In genomic region chr4:13525606-13526281, GRCh38 we compare ENCODE assay signal across 17 cellular contexts. TPM values are rescaled to one million over a fixed set of nuclear protein-coding genes. Genes with fewer than 3 reads are reported as not detected.
DNase-seq lines count a peak whose midpoint lies in the region; ATAC-seq and TF ChIP-seq lines count a peak whose summit lies in the region.
"Had no signal": no experiment of that assay in that cellular context is flagged by ENCODE, and none has a peak within 500 bp of the region (broad histone marks: within the 10 kb centered on the region; RNA-seq: fewer than 3 reads in every experiment).

No MANE protein-coding gene starts in this region.

- H3K27ac Mint-ChIP-seq in endothelial cell (ENCODE audit: unreplicated experiment) = peak overlapping the region; percentile 31
- H3K27ac Mint-ChIP-seq: CD8-positive, alpha-beta T cell had no signal

- in situ Hi-C loops in GM13977 (cut with MboI; ENCODE audit: low pct_unique_long_range_greater_than_20kb, low sequenced_read_pairs, unreplicated experiment) = no loop called here

- peaks cover 3% of the 10 kb centered on the region for H3K36me3 Mint-ChIP-seq in endothelial cell (ENCODE audit: low read depth, unreplicated experiment)
- H3K36me3 Mint-ChIP-seq: CD8-positive, alpha-beta T cell had no signal

- no peaks in the 10 kb centered on the region for H3K27me3 Mint-ChIP-seq in endothelial cell (ENCODE audit: unreplicated experiment)

- peak overlapping the region; percentile 56 for H3K4me3 Mint-ChIP-seq in endothelial cell (ENCODE audit: unreplicated experiment)
- H3K4me3 Mint-ChIP-seq: CD8-positive, alpha-beta T cell had no signal

- TF ChIP-seq CTCF in GM13977 (IDR thresholded peaks at IDR 0.05; ENCODE audit: extremely low read depth, insufficient read depth, missing control alignments) (no peak), endothelial cell (IDR thresholded peaks at IDR 0.05; ENCODE audit: unreplicated experiment) (no peak)

- peaks cover 10% of the 10 kb centered on the region for H3K4me1 Mint-ChIP-seq in endothelial cell (ENCODE audit: unreplicated experiment)

- ATAC-seq in GM19467 (IDR thresholded peaks at IDR 0.05; ENCODE audit: unreplicated experiment) = no peak
- ATAC-seq: CD8-positive, alpha-beta T cell; Panc1 had no signal

- DNase-seq in 8988T (peak; percentile 4), GM13977 (ENCODE audit: low spot score) (peak; percentile 17), OCI-M2 (lab: John Stamatoyannopoulos, UW; ENCODE audit: unreplicated experiment) (peak; percentile 1), endothelial cell (ENCODE audit: low spot score) (no peak), GF-D8 (lab: John Stamatoyannopoulos, UW) (no peak), NOMO-1 treated with DMSO at 0.1 percent for 48 hours (lab: John Stamatoyannopoulos, UW; ENCODE audit: unreplicated experiment) (no peak), mucosa of gallbladder (ENCODE audit: low spot score) (no peak)
- DNase-seq: Calu3; CD8-positive, alpha-beta T cell; GOT3; KG1; NCI-H1105 treated with DMSO at 0.1 percent for 48 hours; NCI-H187 treated with DMSO at 0.1 percent for 48 hours; NCI-H226; T-helper 1 cell had no signal

- H3K9me3 Mint-ChIP-seq in endothelial cell (ENCODE audit: unreplicated experiment) = no peaks in the 10 kb centered on the region
- H3K9me3 Mint-ChIP-seq: CD8-positive, alpha-beta T cell had no signal

RNA-seq across cellular contexts. Expression of gene NKX3-2, which starts 18.6 kb away (rescaled TPM):
- total RNA-seq in endothelial cell (ENCODE audit: unreplicated experiment) (4.5 TPM), mucosa of gallbladder (0.06 TPM)
- total RNA-seq: Calu3; CD8-positive, alpha-beta T cell had no signal

RNA-seq across cellular contexts. Expression of gene RAB28, which starts 41.6 kb away (rescaled TPM):
- total RNA-seq in endothelial cell (ENCODE audit: unreplicated experiment) (17.5 TPM), mucosa of gallbladder (13.5 TPM)

Comparison
In these comparisons a context has a peak if more than half of its experiments do, and no peak if none do; other contexts are left out.
1. DNase-seq: peak in 8988T (single experiment), GM13977 (single experiment) and OCI-M2 (single experiment); none in endothelial cell (single experiment), GF-D8 (single experiment), NOMO-1 treated with DMSO at 0.1 percent for 48 hours (single experiment) and mucosa of gallbladder (single experiment).